Comparison of ENCODE assay signal across 25 cellular contexts in genomic region chr17:63833741-63834373, GRCh38. TPM values are rescaled to one million over a fixed set of nuclear protein-coding genes. Genes with fewer than 3 reads are reported as not detected.
A peak's percentile ranks its signal among the peaks of the same experiment; 100 is the strongest.
DNase-seq lines count a peak whose midpoint lies in the region; ATAC-seq, FAIRE-seq and TF ChIP-seq lines count a peak whose summit lies in the region.
"Had no signal": no experiment of that assay in that cellular context is flagged by ENCODE, and none has a peak within 500 bp of the region (broad histone marks: within the 10 kb centered on the region; RNA-seq: fewer than 3 reads in every experiment).

No MANE protein-coding gene starts in this region.

- H3K4me1 ChIP-seq in esophagus squamous epithelium = peaks cover 27 to 80% (median 34%) of the 10 kb centered on the region in 3 donors

- no peak for DNase-seq in activated naive CD4-positive, alpha-beta T cell treated with anti-CD3 and anti-CD28 coated beads for 36 hours
- DNase-seq in activated naive CD4-positive, alpha-beta T cell treated with Interleukin-2 at 50 U/mL for 16 hours = no peak
- DNase-seq in RWPE1 (ENCODE audit: low spot score) (no peak), esophagus squamous epithelium (lab: John Stamatoyannopoulos, UW) (no peak), urothelium cell line (ENCODE audit: low spot score) (no peak), NCI-H446 (lab: John Stamatoyannopoulos, UW) (no peak), dermis blood vessel endothelial cell (no peak)
- DNase-seq: activated CD4-positive, CD25-positive, alpha-beta regulatory T cell; activated gamma-delta T cell treated with Interleukin-2 at 50 U/mL for 16 hours; DND-41; erythroblast; MV-4-11; NCI-H187 treated with DMSO at 0.1 percent for 48 hours; NCI-H510A; Right ventricle myocardium superior; stimulated activated CD4-positive, alpha-beta T cell treated with anti-CD3 and anti-CD28 coated beads, Interleukin-15, amount 100 ng/mL, for 24 hours; T-helper 2 cell had no signal

- H3K27ac ChIP-seq in RWPE1 = peak overlapping the region; percentile 63
- peak overlapping the region in 3 of 4 donors; percentile 7 to 51 (median 36) for H3K27ac ChIP-seq in esophagus squamous epithelium

- no peaks in the 10 kb centered on the region for H3K27me3 ChIP-seq in esophagus squamous epithelium
- H3K27me3 ChIP-seq: tibial artery had no signal

- H3K36me3 ChIP-seq in esophagus squamous epithelium = peaks cover 41 to 88% (median 76%) of the 10 kb centered on the region in 3 donors

- FAIRE-seq in urothelium cell line (lab: Jason Lieb, UNC) = peak; percentile 32

- H3K4me1 Mint-ChIP-seq in activated naive CD4-positive, alpha-beta T cell treated with anti-CD3 and anti-CD28 coated beads for 36 hours (ENCODE audit: low read depth) = peaks cover 55% of the 10 kb centered on the region

- H3K4me3 ChIP-seq in esophagus squamous epithelium = no peak overlapping the region
- H3K4me3 ChIP-seq: tibial artery had no signal

- POLR2A ChIA-PET in RWPE1 (lab: Yijun Ruan, JAX; ENCODE audit: low non-redundant PET) = no interaction called here

- peak overlapping the region; percentile 70 for H3K27ac Mint-ChIP-seq in activated naive CD4-positive, alpha-beta T cell treated with anti-CD3 and anti-CD28 coated beads for 36 hours

- no peak overlapping the region for H3K4me3 Mint-ChIP-seq in activated naive CD4-positive, alpha-beta T cell treated with anti-CD3 and anti-CD28 coated beads for 36 hours
- H3K4me3 Mint-ChIP-seq: mesothelial cell of epicardium; stimulated activated effector memory CD8-positive, alpha-beta T cell treated with anti-CD3 and anti-CD28 coated beads, Interleukin-12 subunit alpha, Interleukin-12 subunit beta, amount 100 ng/mL, for 72 hours had no signal

- no peaks in the 10 kb centered on the region for H3K9me3 Mint-ChIP-seq in activated naive CD4-positive, alpha-beta T cell treated with anti-CD3 and anti-CD28 coated beads for 36 hours
- H3K9me3 Mint-ChIP-seq: brain; mesothelial cell of epicardium; stimulated activated effector memory CD8-positive, alpha-beta T cell treated with anti-CD3 and anti-CD28 coated beads, Interleukin-12 subunit alpha, Interleukin-12 subunit beta, amount 100 ng/mL, for 72 hours had no signal

- CTCF ChIA-PET in activated naive CD4-positive, alpha-beta T cell treated with anti-CD3 and anti-CD28 coated beads for 36 hours (lab: Charles Lee) = interaction anchor here (0.5 to 1.9 kb wide), 10 partner anchors 8 to 655 kb away, joined by 3 to 14 read pairs (median 4); partner anchors contain the start of gene DDX42
- CTCF ChIA-PET in RWPE1 (lab: Yijun Ruan, JAX) = interaction anchor here (0.7 to 1.5 kb wide), 5 partner anchors 10 to 167 kb away, joined by 4 to 5 read pairs (median 4); no protein-coding TSS in a partner anchor

- intact Hi-C loops in activated naive CD4-positive, alpha-beta T cell treated with anti-CD3 and anti-CD28 coated beads for 36 hours (cut with micrococcal nuclease) = no loop called here
- intact Hi-C loops in esophagus squamous epithelium (cut with DNase I) = no loop called here

- H3K27me3 Mint-ChIP-seq in activated naive CD4-positive, alpha-beta T cell treated with anti-CD3 and anti-CD28 coated beads for 36 hours (ENCODE audit: low read depth) = no peaks in the 10 kb centered on the region
- H3K27me3 Mint-ChIP-seq: brain had no signal

- no peak for TF ChIP-seq POLR2A in esophagus squamous epithelium (IDR thresholded peaks at IDR 0.05)

- ATAC-seq in HG03460 (IDR thresholded peaks at IDR 0.05; ENCODE audit: unreplicated experiment) = no peak

- WGBS in esophagus squamous epithelium, 2 donors = 87 to 90% methylated on average over 11 of the region's 15 CpGs

- H3K36me3 Mint-ChIP-seq in activated naive CD4-positive, alpha-beta T cell treated with anti-CD3 and anti-CD28 coated beads for 36 hours (ENCODE audit: low read depth) = peaks cover 46% of the 10 kb centered on the region

- TF ChIP-seq CTCF in RWPE1 (conservative IDR thresholded peaks at IDR 0.05; ENCODE audit: low read depth) = no peak
- TF ChIP-seq CTCF in esophagus squamous epithelium (IDR thresholded peaks at IDR 0.05) = no peak

- no peaks in the 10 kb centered on the region for H3K9me3 ChIP-seq in esophagus squamous epithelium
- H3K9me3 ChIP-seq: tibial artery had no signal

RNA-seq across cellular contexts. Expression of gene FTSJ3, which starts 6.4 kb away (rescaled TPM):
- 10 to 100 TPM; 25.3 to 26.2 TPM for total RNA-seq in activated naive CD4-positive, alpha-beta T cell treated with anti-CD3 and anti-CD28 coated beads for 36 hours
- 10 to 100 TPM; 19.8 to 52.3 (median 29.0) TPM for total RNA-seq in esophagus squamous epithelium
- total RNA-seq in dermis blood vessel endothelial cell = 73.3 and 78.8 TPM in 2 replicates

RNA-seq across cellular contexts. Expression of gene PSMC5, which starts 6.6 kb away (rescaled TPM):
- 100 to 1,000 TPM; 144 to 154 TPM for total RNA-seq in activated naive CD4-positive, alpha-beta T cell treated with anti-CD3 and anti-CD28 coated beads for 36 hours
- 10 to 100 TPM; 55.0 to 87.9 (median 80.7) TPM for total RNA-seq in esophagus squamous epithelium
- 46.6 and 92.0 TPM in 2 replicates for total RNA-seq in dermis blood vessel endothelial cell

RNA-seq across cellular contexts. Expression of gene SMARCD2, which starts 8.6 kb away (rescaled TPM):
- total RNA-seq in activated naive CD4-positive, alpha-beta T cell treated with anti-CD3 and anti-CD28 coated beads for 36 hours = 100 to 1,000 TPM in 1 of 2 experiments, 10 to 100 TPM in 1; 98.5 to 107 TPM
- 100 to 1,000 TPM; 111 to 161 (median 133) TPM for total RNA-seq in esophagus squamous epithelium
- total RNA-seq in dermis blood vessel endothelial cell = 78.8 and 97.8 TPM in 2 replicates

RNA-seq across cellular contexts. Expression of gene CSH2, which starts 39.6 kb away (rescaled TPM):
- not detected for total RNA-seq in activated naive CD4-positive, alpha-beta T cell treated with anti-CD3 and anti-CD28 coated beads for 36 hours
- total RNA-seq in esophagus squamous epithelium (not detected), dermis blood vessel endothelial cell (not detected in 2 replicates)
- total RNA-seq: dermis microvascular lymphatic vessel endothelial cell, H4, mesothelial cell of epicardium, renal cortical epithelial cell, Right ventricle myocardium superior had no signal

RNA-seq across cellular contexts. Expression of gene GH2, which starts 47.9 kb away (rescaled TPM):
- not detected for total RNA-seq in activated naive CD4-positive, alpha-beta T cell treated with anti-CD3 and anti-CD28 coated beads for 36 hours
- total RNA-seq in esophagus squamous epithelium (not detected), dermis blood vessel endothelial cell (not detected in 2 replicates)
- total RNA-seq: dermis microvascular lymphatic vessel endothelial cell, H4, mesothelial cell of epicardium, renal cortical epithelial cell, Right ventricle myocardium superior had no signal
